20 cellular contexts compared by ENCODE assay signal in genomic region chr12:106204312-106204711, GRCh38.
"Had no signal": no experiment of that assay in that cellular context is flagged by ENCODE, and none has a peak within 500 bp of the region (broad histone marks: within the 10 kb centered on the region; RNA-seq: fewer than 3 reads in every experiment).

No MANE protein-coding gene starts in this region.

- H3K27me3 ChIP-seq: heart left ventricle, right atrium auricular region, sigmoid colon, stomach had no signal

- H3K4me3 Mint-ChIP-seq: naive thymus-derived CD4-positive, alpha-beta T cell had no signal

- H3K27ac ChIP-seq: coronary artery, neutrophil, right atrium auricular region, sigmoid colon, stomach, thoracic aorta had no signal

- H3K4me1 ChIP-seq: heart left ventricle, right atrium auricular region, sigmoid colon, stomach had no signal

- FAIRE-seq: frontal cortex, islet of Langerhans, small intestine, urothelium cell line had no signal

- H3K4me1 Mint-ChIP-seq: naive thymus-derived CD4-positive, alpha-beta T cell had no signal

- H3K4me3 ChIP-seq: coronary artery, heart left ventricle, right atrium auricular region, sigmoid colon, stomach, thoracic aorta had no signal

- H3K27ac Mint-ChIP-seq: naive thymus-derived CD4-positive, alpha-beta T cell had no signal

- ATAC-seq: left lobe of liver; naive thymus-derived CD4-positive, alpha-beta T cell had no signal

- H3K36me3 ChIP-seq: heart left ventricle, neutrophil, right atrium auricular region, sigmoid colon, stomach, thoracic aorta had no signal

- H3K36me3 Mint-ChIP-seq: naive thymus-derived CD4-positive, alpha-beta T cell had no signal

- H3K9me3 ChIP-seq: heart left ventricle, neutrophil, right atrium auricular region, sigmoid colon, stomach, thoracic aorta had no signal

- DNase-seq: effector CD4-positive, alpha-beta T cell; heart left ventricle; hippocampal formation; mammary epithelial cell; naive thymus-derived CD4-positive, alpha-beta T cell; sigmoid colon; small intestine; stimulated activated CD4-positive, alpha-beta T cell treated with anti-CD3 and anti-CD28 coated beads, Interleukin-12 subunit alpha, Interleukin-12 subunit beta, amount 100 ng/mL, for 4 hours; stimulated activated naive CD4-positive, alpha-beta T cell; stomach; substantia nigra; trophoblast cell had no signal
